Comparison of ENCODE assay signal across 14 cellular contexts in genomic region chr2:156129227-156129626, GRCh38.
"Had no signal": no experiment of that assay in that cellular context is flagged by ENCODE, and none has a peak within 500 bp of the region (broad histone marks: within the 10 kb centered on the region; RNA-seq: fewer than 3 reads in every experiment).

No MANE protein-coding gene starts in this region.

- H3K36me3 Mint-ChIP-seq: activated naive CD4-positive, alpha-beta T cell treated with anti-CD3 and anti-CD28 coated beads, Interleukin-2, amount 50 U/mL, for 72 hours; memory B cell; natural killer cell; stimulated activated memory B cell treated with anti-CD40 and anti-IgM and Interleukin-4, amounts not matched to agents 10 μg/mL and 1 μg/mL and 100 μg/mL, for 72 hours had no signal

- H3K36me3 ChIP-seq: esophagus muscularis mucosa, prostate gland, right lobe of liver, tibial artery, uterus had no signal

- H3K4me1 ChIP-seq: body of pancreas, esophagus muscularis mucosa, prostate gland, right lobe of liver, tibial artery, uterus had no signal

- H3K27ac ChIP-seq: body of pancreas, esophagus muscularis mucosa, prostate gland, right lobe of liver, tibial artery, uterus had no signal

- H3K9me3 ChIP-seq: body of pancreas, esophagus muscularis mucosa, prostate gland, right lobe of liver, tibial artery, uterus had no signal

- H3K27ac Mint-ChIP-seq: activated naive CD4-positive, alpha-beta T cell treated with anti-CD3 and anti-CD28 coated beads, Interleukin-2, amount 50 U/mL, for 72 hours; memory B cell; natural killer cell; stimulated activated memory B cell treated with anti-CD40 and anti-IgM and Interleukin-4, amounts not matched to agents 10 μg/mL and 1 μg/mL and 100 μg/mL, for 72 hours had no signal

- H3K27me3 Mint-ChIP-seq: stimulated activated memory B cell treated with anti-CD40 and anti-IgM and Interleukin-4, amounts not matched to agents 10 μg/mL and 1 μg/mL and 100 μg/mL, for 72 hours had no signal

- H3K4me3 Mint-ChIP-seq: memory B cell; natural killer cell; stimulated activated memory B cell treated with anti-CD40 and anti-IgM and Interleukin-4, amounts not matched to agents 10 μg/mL and 1 μg/mL and 100 μg/mL, for 72 hours had no signal

- DNase-seq: amniotic stem cell; body of pancreas; central memory CD4-positive, alpha-beta T cell; head of caudate nucleus; natural killer cell; occipital lobe; right lobe of liver; tibial artery; uterus had no signal

- ATAC-seq: activated naive CD4-positive, alpha-beta T cell treated with anti-CD3 and anti-CD28 coated beads, Interleukin-2, amount 50 U/mL, for 72 hours; body of pancreas; natural killer cell; right lobe of liver; stimulated activated memory B cell treated with anti-CD40 and anti-IgM and Interleukin-4, amounts not matched to agents 10 μg/mL and 1 μg/mL and 100 μg/mL, for 72 hours had no signal

- H3K27me3 ChIP-seq: body of pancreas, esophagus muscularis mucosa, right lobe of liver, tibial artery, uterus had no signal

- H3K9me3 Mint-ChIP-seq: activated naive CD4-positive, alpha-beta T cell treated with anti-CD3 and anti-CD28 coated beads, Interleukin-2, amount 50 U/mL, for 72 hours; memory B cell had no signal

- H3K4me3 ChIP-seq: body of pancreas, esophagus muscularis mucosa, prostate gland, right lobe of liver, tibial artery, uterus had no signal

- H3K4me1 Mint-ChIP-seq: natural killer cell; stimulated activated memory B cell treated with anti-CD40 and anti-IgM and Interleukin-4, amounts not matched to agents 10 μg/mL and 1 μg/mL and 100 μg/mL, for 72 hours had no signal
